1 cellular context compared by ENCODE assay signal in the genomic region with DNA sequence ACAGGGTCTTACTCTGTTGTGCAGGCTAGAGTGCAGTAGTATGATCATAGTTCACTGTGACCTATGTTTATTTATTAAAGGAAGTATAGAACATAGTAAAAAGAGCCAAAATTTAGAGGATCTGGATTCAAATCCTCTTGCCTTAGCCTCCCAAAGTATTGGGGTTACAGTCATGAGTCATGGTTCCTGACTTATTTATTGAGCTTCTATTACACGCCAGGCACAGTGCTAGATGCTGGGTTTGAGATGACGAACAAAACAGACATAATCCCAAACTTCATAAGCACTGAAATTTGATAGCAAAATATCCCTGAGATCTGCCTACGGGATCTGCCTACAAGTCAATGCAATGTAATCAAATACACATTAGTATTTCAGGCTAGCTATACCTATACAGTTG.
TF ChIP-seq lines count a peak whose summit lies in the region.

No MANE protein-coding gene starts in this region.

TF ChIP-seq in HEK293, 187 proteins besides CTCF, POLR2A, EP300 and RAD21 (continued from another document):
- TF ChIP-seq, protein P1, sequence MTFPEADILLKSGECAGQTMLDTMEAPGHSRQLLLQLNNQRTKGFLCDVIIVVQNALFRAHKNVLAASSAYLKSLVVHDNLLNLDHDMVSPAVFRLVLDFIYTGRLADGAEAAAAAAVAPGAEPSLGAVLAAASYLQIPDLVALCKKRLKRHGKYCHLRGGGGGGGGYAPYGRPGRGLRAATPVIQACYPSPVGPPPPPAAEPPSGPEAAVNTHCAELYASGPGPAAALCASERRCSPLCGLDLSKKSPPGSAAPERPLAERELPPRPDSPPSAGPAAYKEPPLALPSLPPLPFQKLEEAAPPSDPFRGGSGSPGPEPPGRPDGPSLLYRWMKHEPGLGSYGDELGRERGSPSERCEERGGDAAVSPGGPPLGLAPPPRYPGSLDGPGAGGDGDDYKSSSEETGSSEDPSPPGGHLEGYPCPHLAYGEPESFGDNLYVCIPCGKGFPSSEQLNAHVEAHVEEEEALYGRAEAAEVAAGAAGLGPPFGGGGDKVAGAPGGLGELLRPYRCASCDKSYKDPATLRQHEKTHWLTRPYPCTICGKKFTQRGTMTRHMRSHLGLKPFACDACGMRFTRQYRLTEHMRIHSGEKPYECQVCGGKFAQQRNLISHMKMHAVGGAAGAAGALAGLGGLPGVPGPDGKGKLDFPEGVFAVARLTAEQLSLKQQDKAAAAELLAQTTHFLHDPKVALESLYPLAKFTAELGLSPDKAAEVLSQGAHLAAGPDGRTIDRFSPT (tag by site-specific recombination; IDR thresholded peaks at IDR 0.05): no peak
- no peak for TF ChIP-seq ZNF521 (tag by site-specific recombination; IDR thresholded peaks at IDR 0.05)
- TF ChIP-seq ZNF169 (tag by site-specific recombination; IDR thresholded peaks at IDR 0.05): no peak
- peak; percentile 92 for TF ChIP-seq ZNF664 (tag by site-specific recombination; IDR thresholded peaks at IDR 0.05)
- TF ChIP-seq, protein P2, sequence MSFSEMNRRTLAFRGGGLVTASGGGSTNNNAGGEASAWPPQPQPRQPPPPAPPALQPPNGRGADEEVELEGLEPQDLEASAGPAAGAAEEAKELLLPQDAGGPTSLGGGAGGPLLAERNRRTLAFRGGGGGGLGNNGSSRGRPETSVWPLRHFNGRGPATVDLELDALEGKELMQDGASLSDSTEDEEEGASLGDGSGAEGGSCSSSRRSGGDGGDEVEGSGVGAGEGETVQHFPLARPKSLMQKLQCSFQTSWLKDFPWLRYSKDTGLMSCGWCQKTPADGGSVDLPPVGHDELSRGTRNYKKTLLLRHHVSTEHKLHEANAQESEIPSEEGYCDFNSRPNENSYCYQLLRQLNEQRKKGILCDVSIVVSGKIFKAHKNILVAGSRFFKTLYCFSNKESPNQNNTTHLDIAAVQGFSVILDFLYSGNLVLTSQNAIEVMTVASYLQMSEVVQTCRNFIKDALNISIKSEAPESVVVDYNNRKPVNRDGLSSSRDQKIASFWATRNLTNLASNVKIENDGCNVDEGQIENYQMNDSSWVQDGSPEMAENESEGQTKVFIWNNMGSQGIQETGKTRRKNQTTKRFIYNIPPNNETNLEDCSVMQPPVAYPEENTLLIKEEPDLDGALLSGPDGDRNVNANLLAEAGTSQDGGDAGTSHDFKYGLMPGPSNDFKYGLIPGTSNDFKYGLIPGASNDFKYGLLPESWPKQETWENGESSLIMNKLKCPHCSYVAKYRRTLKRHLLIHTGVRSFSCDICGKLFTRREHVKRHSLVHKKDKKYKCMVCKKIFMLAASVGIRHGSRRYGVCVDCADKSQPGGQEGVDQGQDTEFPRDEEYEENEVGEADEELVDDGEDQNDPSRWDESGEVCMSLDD (tag by site-specific recombination; IDR thresholded peaks at IDR 0.05): no peak
- TF ChIP-seq ZFP41 (tag by site-specific recombination; IDR thresholded peaks at IDR 0.05; ENCODE audit: borderline replicate concordance): no peak
- TF ChIP-seq ZNF629 (tag by site-specific recombination; IDR thresholded peaks at IDR 0.05): peak; percentile 22; the same call in 1 of the 2 replicates
- 0 out of 2 replicates have a peak, but pooled peaks have one; percentile 32 for TF ChIP-seq ZFHX2 (tag by site-specific recombination; conservative IDR thresholded peaks at IDR 0.05)
